8 cellular contexts compared by ENCODE assay signal in the genomic region with DNA sequence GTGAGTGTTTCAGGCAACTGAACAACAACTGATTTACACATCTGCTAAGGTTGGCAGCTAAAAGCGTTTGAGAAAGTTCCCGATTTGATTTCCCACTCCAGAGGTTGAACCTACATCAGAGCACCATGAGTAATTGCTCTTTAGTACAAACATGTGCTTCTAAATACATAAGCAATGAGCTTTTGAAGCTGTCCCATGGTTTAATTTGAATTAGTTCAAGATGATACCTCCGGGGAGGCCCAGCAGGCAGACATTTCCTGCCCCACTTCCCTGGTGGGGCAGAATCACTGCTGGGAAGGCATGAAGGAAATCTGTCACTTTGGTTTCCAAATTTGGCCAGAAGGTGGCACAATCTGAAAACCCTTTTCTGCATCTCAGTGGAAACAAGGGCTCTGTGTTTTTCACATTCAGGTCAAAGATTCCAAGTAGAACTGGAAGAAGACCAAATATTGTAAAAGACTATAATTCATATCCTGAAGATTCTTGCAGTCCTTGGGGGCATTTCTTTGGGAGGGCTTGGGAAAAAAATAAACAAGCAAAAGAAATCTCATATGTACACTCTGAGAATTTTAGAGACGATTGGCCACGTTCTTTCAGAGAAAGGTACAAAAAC.
DNase-seq lines count a peak whose midpoint lies in the region; ATAC-seq and TF ChIP-seq lines count a peak whose summit lies in the region.

No MANE protein-coding gene starts in this region.

- no peak overlapping the region for H2BK12ac ChIP-seq in mesenchymal stem cell (ENCODE audit: low read length in 2 of 2)

- H2AFZ ChIP-seq in mesenchymal stem cell (ENCODE audit: low read depth, low read length): no peak overlapping the region

- H4K91ac ChIP-seq in mesenchymal stem cell (ENCODE audit: low read length): no peak overlapping the region

- H3K27ac ChIP-seq in mesenchymal stem cell (ENCODE audit: low read length, poor library complexity, severe bottlenecking) (no peak overlapping the region), urinary bladder (ENCODE audit: low read depth) (peak overlapping the region; percentile 6)

- H3K9me3 ChIP-seq in mesenchymal stem cell (ENCODE audit: control insufficient read depth, low read length): no peaks in the 10 kb centered on the region

- H3K18ac ChIP-seq in mesenchymal stem cell (ENCODE audit: low read depth in 1 of 2, low read length in 2 of 2): no peak overlapping the region

- no peaks in the 10 kb centered on the region for H3K27me3 Mint-ChIP-seq in endothelial cell (ENCODE audit: unreplicated experiment)

- H3K23ac ChIP-seq in mesenchymal stem cell (ENCODE audit: low read length in 2 of 2): no peak overlapping the region

- peaks cover 18% of the 10 kb centered on the region for H3K4me1 Mint-ChIP-seq in endothelial cell (ENCODE audit: unreplicated experiment)

- peak overlapping the region; percentile 84 for H3K9ac ChIP-seq in mesenchymal stem cell (ENCODE audit: low read length)

- no peak overlapping the region for H2BK120ac ChIP-seq in mesenchymal stem cell (ENCODE audit: low read depth, low read length)

- peak; percentile 25 for DNase-seq in stimulated activated CD4-positive, alpha-beta T cell treated with anti-CD3 and anti-CD28 coated beads, Interleukin-4, amount 100 ng/mL, for 24 hours
- DNase-seq in stimulated activated CD4-positive, alpha-beta T cell treated with anti-CD3 and anti-CD28 coated beads, Interleukin-4, amount 100 ng/mL, for 1 hour: no peak
- DNase-seq in LoVo (ENCODE audit: low spot score) (peak; percentile 53), SKM-1 (lab: John Stamatoyannopoulos, UW; ENCODE audit: unreplicated experiment) (peak; percentile 11), endothelial cell (ENCODE audit: low spot score) (peak; percentile 73), mesenchymal stem cell (peak; percentile 74)

- H3K36me3 ChIP-seq in mesenchymal stem cell (ENCODE audit: control insufficient read depth in 1 of 2, insufficient read depth in 2 of 2, low read depth in 1 of 2, low read length in 2 of 2): no peaks in the 10 kb centered on the region
- H3K36me3 ChIP-seq in urinary bladder (ENCODE audit: insufficient read depth): no peaks in the 10 kb centered on the region

- H3K9me3 Mint-ChIP-seq in endothelial cell (ENCODE audit: unreplicated experiment): no peaks in the 10 kb centered on the region

- H4K8ac ChIP-seq in mesenchymal stem cell (ENCODE audit: low read length): no peak overlapping the region

- no peaks in the 10 kb centered on the region for H3K27me3 ChIP-seq in mesenchymal stem cell (ENCODE audit: control insufficient read depth in 1 of 2, insufficient read depth in 1 of 2, low read length in 2 of 2)

- no peak for ATAC-seq in GM21367 (IDR thresholded peaks at IDR 0.05; ENCODE audit: unreplicated experiment)

- H3K4me2 ChIP-seq in mesenchymal stem cell (ENCODE audit: low read length, poor library complexity, severe bottlenecking): no peak overlapping the region

- H3K27ac Mint-ChIP-seq in endothelial cell (ENCODE audit: unreplicated experiment): no peak overlapping the region

- no peak overlapping the region for H3K4ac ChIP-seq in mesenchymal stem cell (ENCODE audit: low read depth in 1 of 2, low read length in 2 of 2)

- no peak overlapping the region for H2BK15ac ChIP-seq in mesenchymal stem cell (ENCODE audit: low read depth, poor library complexity, severe bottlenecking)

- WGBS in mesenchymal stem cell: 21% methylated on average over 3 of the region's 5 CpGs
- 26% methylated on average over 5 of the region's 5 CpGs for WGBS in urinary bladder

- H3K4me1 ChIP-seq in mesenchymal stem cell (ENCODE audit: control insufficient read depth, insufficient read depth, low read depth, low read length): peaks cover 4% of the 10 kb centered on the region
- H3K4me1 ChIP-seq in urinary bladder (ENCODE audit: insufficient read depth): no peaks in the 10 kb centered on the region

- H3K4me3 Mint-ChIP-seq in endothelial cell (ENCODE audit: unreplicated experiment): no peak overlapping the region

- no peak overlapping the region for H3K14ac ChIP-seq in mesenchymal stem cell (ENCODE audit: low read length in 2 of 2)

- H3K36me3 Mint-ChIP-seq in endothelial cell (ENCODE audit: low read depth, unreplicated experiment): no peaks in the 10 kb centered on the region

- no peak overlapping the region for H2BK5ac ChIP-seq in mesenchymal stem cell (ENCODE audit: low read depth, low read length, poor library complexity, severe bottlenecking)

- no peak overlapping the region for H2AK5ac ChIP-seq in mesenchymal stem cell (ENCODE audit: low read length, severe bottlenecking)

- TF ChIP-seq CTCF in endothelial cell (IDR thresholded peaks at IDR 0.05; ENCODE audit: unreplicated experiment): peak; percentile 84

- no peaks in the 10 kb centered on the region for H3K79me1 ChIP-seq in mesenchymal stem cell (replicated peaks; ENCODE audit: low read length, poor library complexity, severe bottlenecking)

- H3K4me3 ChIP-seq in mesenchymal stem cell (ENCODE audit: insufficient read depth in 1 of 2, low read depth in 1 of 2, low read length in 2 of 2) (peak overlapping the region in 1 of 2 experiments; percentile 51), urinary bladder (ENCODE audit: low read depth, low read length) (no peak overlapping the region)
